24 cellular contexts compared by ENCODE assay signal in genomic region chr2:200188851-200189250, GRCh38.
DNase-seq lines count a peak whose midpoint lies in the region; ATAC-seq, FAIRE-seq and TF ChIP-seq lines count a peak whose summit lies in the region.
"Had no signal": no experiment of that assay in that cellular context is flagged by ENCODE, and none has a peak within 500 bp of the region (broad histone marks: within the 10 kb centered on the region; RNA-seq: fewer than 3 reads in every experiment).

No MANE protein-coding gene starts in this region.

- no peak overlapping the region for H3K4me3 ChIP-seq in bronchial epithelial cell (ENCODE audit: low read depth, low read length)
- H3K4me3 ChIP-seq: Peyer's patch had no signal

- DNase-seq in NCI-H2107 treated with DMSO at 0.1 percent for 48 hours (lab: John Stamatoyannopoulos, UW; ENCODE audit: unreplicated experiment) (peak; percentile 19), NCI-H2107 (lab: John Stamatoyannopoulos, UW) (no peak), M059J (ENCODE audit: low read depth) (peak; percentile 10), bronchial epithelial cell (ENCODE audit: low read depth) (peak; percentile 57), H4 (ENCODE audit: low spot score) (no peak)
- DNase-seq in stimulated activated naive CD4-positive, alpha-beta T cell treated with Interleukin-2 at 50 U/mL for 16 hours (lab: John Stamatoyannopoulos, UW), result no peak
- DNase-seq: BE2C; CD8-positive, alpha-beta memory T cell; DMS 273 treated with DMSO at 0.1 percent for 48 hours; DMS79; H7; KBM-7; NCI-H1105 treated with DMSO at 0.1 percent for 48 hours; NCI-H146; NCI-H1930; NCI-H2171; NCI-H226; NCI-H510A; NCI-H69; OCI-M1; Peyer's patch had no signal

- H3K27me3 ChIP-seq in bronchial epithelial cell (ENCODE audit: control insufficient read depth, insufficient read depth, low read length), result no peaks in the 10 kb centered on the region
- H3K27me3 ChIP-seq: BE2C, Peyer's patch had no signal

- FAIRE-seq in bronchial epithelial cell (lab: Jason Lieb, UNC), result no peak
- FAIRE-seq: GM18507 had no signal

- no peaks in the 10 kb centered on the region for H3K36me3 ChIP-seq in bronchial epithelial cell (ENCODE audit: control insufficient read depth, insufficient read depth, low read length)
- H3K36me3 ChIP-seq: BE2C, Peyer's patch had no signal

- no peak for TF ChIP-seq CTCF in bronchial epithelial cell (IDR thresholded peaks at IDR 0.05; ENCODE audit: insufficient read depth, low read length, severe bottlenecking)

- ATAC-seq in HG03460 (IDR thresholded peaks at IDR 0.05; ENCODE audit: unreplicated experiment), result no peak
- ATAC-seq: SK-N-SH treated with all-trans-retinoic acid at 6 μM for 48 hours had no signal

Comparison
In these comparisons a context has a peak if more than half of its experiments do, and no peak if none do; other contexts are left out.
1. DNase-seq: peak in NCI-H2107 treated with DMSO at 0.1 percent for 48 hours (single experiment), M059J (single experiment) and bronchial epithelial cell (single experiment); none in NCI-H2107 (single experiment), H4 (single experiment) and stimulated activated naive CD4-positive, alpha-beta T cell treated with Interleukin-2 at 50 U/mL for 16 hours (single experiment).